In the genomic region with DNA sequence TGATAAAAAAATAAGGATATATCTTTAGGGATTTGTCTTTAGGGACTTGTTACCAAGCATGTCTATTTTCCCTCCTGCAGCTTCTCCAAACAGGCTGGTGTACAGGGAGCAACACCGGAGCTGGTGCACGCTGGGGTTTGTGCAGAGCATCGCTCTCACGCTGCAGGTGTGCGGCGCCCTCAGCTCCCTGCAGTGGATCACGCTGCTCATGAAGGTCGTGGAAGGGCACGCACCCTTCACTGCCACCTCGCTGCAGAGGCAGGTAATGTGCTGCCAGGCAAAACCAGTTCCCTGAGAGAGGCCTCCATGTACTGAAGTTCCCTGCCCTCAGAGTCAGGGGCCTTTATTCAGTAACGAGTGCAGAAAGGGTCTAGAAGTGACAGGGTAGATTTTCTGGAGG, we compare ENCODE assay signal across 3 cellular contexts. TPM values are rescaled to one million over a fixed set of nuclear protein-coding genes. Genes with fewer than 3 reads are reported as not detected.
"Had no signal": no experiment of that assay in that cellular context is flagged by ENCODE, and none has a peak within 500 bp of the region (broad histone marks: within the 10 kb centered on the region; RNA-seq: fewer than 3 reads in every experiment).

No MANE protein-coding gene starts in this region.

RNA-seq across cellular contexts. Expression of a gene that starts 58.0 kb away (rescaled TPM):
- total RNA-seq: activated T-cell treated with anti-CD3 and anti-CD28 coated beads, Interleukin-2, amount 50 U/mL, for 4 hours; body of pancreas; bronchial epithelial cell had no signal
